ENCODE assay signal across 8 cellular contexts in the genomic region with DNA sequence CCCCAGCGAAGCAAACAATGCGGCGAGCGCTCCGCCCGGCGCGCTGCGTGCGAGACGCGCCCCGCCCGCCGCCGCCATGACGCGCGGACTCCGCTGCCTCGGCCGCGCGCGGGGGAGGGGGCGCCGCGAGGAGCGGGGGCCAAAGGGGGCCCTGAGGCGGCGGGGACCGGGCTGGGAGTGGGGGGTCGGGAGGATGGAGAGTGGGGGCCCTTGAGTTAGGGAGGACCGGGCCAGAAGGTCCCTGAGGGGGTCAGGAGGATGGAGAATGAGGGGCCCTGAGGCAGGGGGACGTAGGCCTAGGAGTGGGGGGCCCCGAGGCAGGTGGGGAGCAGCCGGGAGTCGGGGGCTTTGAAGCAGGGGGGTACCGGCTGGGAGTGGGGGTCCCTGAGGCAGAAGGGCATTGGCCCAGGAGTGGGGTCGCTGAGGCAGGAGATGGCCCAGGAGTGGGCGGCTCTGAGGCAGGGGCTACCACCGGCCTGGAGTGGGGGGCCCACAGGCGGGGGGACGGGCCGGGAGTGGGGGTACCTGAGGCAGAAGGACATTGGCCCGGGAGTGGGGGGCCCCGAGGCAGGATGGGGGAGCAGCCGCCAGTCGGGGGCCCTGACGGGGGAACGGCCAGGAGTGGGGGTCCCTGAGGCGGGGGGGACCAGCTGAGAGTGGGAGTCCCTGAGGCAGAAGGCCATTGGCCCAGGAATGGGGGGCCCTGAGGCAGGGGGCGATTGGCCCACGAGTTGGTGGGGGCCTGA. TPM values are rescaled to one million over a fixed set of nuclear protein-coding genes. Genes with fewer than 3 reads are reported as not detected.
DNase-seq lines count a peak whose midpoint lies in the region; ATAC-seq and TF ChIP-seq lines count a peak whose summit lies in the region.

BRD1 (minus strand) TSS at position 21 of the 746 bp plus-strand sequence. CDS start 3,556 bp downstream, outside the sequence.

- H3K4me3 ChIP-seq in mesodermal cell (ENCODE audit: extremely low read depth, insufficient read depth, low read length, poor library complexity, severe bottlenecking) = peak within 1 kb of the TSS; percentile 84

- CTCF ChIA-PET in activated CD8-positive, alpha-beta memory T cell treated with anti-CD3 and anti-CD28 coated beads, Interleukin-2, amount 10 ng/mL, durations not matched to agents 7 days and 5 days (lab: Charles Lee) = interaction anchor here (1.6 kb wide), 1 partner anchor 10 kb away, joined by 4 read pairs; no protein-coding TSS in a partner anchor

- TF ChIP-seq CTCF in endothelial cell (IDR thresholded peaks at IDR 0.05; ENCODE audit: unreplicated experiment) = no peak

- H3K27ac ChIP-seq in mesodermal cell (ENCODE audit: low read depth, low read length, severe bottlenecking) = peak within 1 kb of the TSS; percentile 66

- H3K9me3 ChIP-seq in mesodermal cell (ENCODE audit: control insufficient read depth, low read length) = peaks cover 11% of the 10 kb centered on the region

- peak; percentile 58 for DNase-seq in ACHN
- DNase-seq in NCI-H460 (ENCODE audit: extremely low read depth, low read depth) = peak; percentile 38
- peak; percentile 63 for DNase-seq in activated CD8-positive, alpha-beta memory T cell treated with anti-CD3 and anti-CD28 coated beads, Interleukin-2, amount 10 ng/mL, durations not matched to agents 7 days and 5 days
- peak; percentile 62 for DNase-seq in endothelial cell (ENCODE audit: low spot score)
- DNase-seq in stimulated activated naive B cell treated with anti-CD40 and anti-IgM and Interleukin-4, amounts not matched to agents 10 μg/mL and 1 μg/mL and 100 μg/mL, for 72 hours = peak; percentile 40

- peaks cover 40% of the 10 kb centered on the region for H3K4me1 Mint-ChIP-seq in activated CD8-positive, alpha-beta memory T cell treated with anti-CD3 and anti-CD28 coated beads, Interleukin-2, amount 10 ng/mL, durations not matched to agents 7 days and 5 days
- peaks cover 29% of the 10 kb centered on the region for H3K4me1 Mint-ChIP-seq in endothelial cell (ENCODE audit: unreplicated experiment)
- peaks cover 38 to 52% of the 10 kb centered on the region in 2 donors for H3K4me1 Mint-ChIP-seq in stimulated activated naive B cell treated with anti-CD40 and anti-IgM and Interleukin-4, amounts not matched to agents 10 μg/mL and 1 μg/mL and 100 μg/mL, for 72 hours

- H3K4me1 ChIP-seq in mesodermal cell (ENCODE audit: control insufficient read depth, insufficient read depth, low read length, poor library complexity, severe bottlenecking) = peaks cover 7% of the 10 kb centered on the region

- H3K9me3 Mint-ChIP-seq in activated CD8-positive, alpha-beta memory T cell treated with anti-CD3 and anti-CD28 coated beads, Interleukin-2, amount 10 ng/mL, durations not matched to agents 7 days and 5 days (ENCODE audit: low read depth) = no peaks in the 10 kb centered on the region
- H3K9me3 Mint-ChIP-seq in endothelial cell (ENCODE audit: unreplicated experiment) = no peaks in the 10 kb centered on the region
- H3K9me3 Mint-ChIP-seq in stimulated activated naive B cell treated with anti-CD40 and anti-IgM and Interleukin-4, amounts not matched to agents 10 μg/mL and 1 μg/mL and 100 μg/mL, for 72 hours = peaks cover 0 to 1% of the 10 kb centered on the region in 2 donors

- in situ Hi-C loops in ACHN (cut with HindIII; ENCODE audit: low pct_ligation_motif_present, low pct_unique_long_range_greater_than_20kb, low sequenced_read_pairs) = no loop called here

- WGBS in mesodermal cell (ENCODE audit: insufficient coverage in 2 of 2), 2 experiments = 0 to 23% methylated on average over 5 to 14 of the region's 54 CpGs

- H3K36me3 Mint-ChIP-seq in activated CD8-positive, alpha-beta memory T cell treated with anti-CD3 and anti-CD28 coated beads, Interleukin-2, amount 10 ng/mL, durations not matched to agents 7 days and 5 days = peaks cover 15% of the 10 kb centered on the region
- peaks cover 14% of the 10 kb centered on the region for H3K36me3 Mint-ChIP-seq in endothelial cell (ENCODE audit: low read depth, unreplicated experiment)
- peaks cover 18 to 25% of the 10 kb centered on the region in 2 donors for H3K36me3 Mint-ChIP-seq in stimulated activated naive B cell treated with anti-CD40 and anti-IgM and Interleukin-4, amounts not matched to agents 10 μg/mL and 1 μg/mL and 100 μg/mL, for 72 hours

- H3K27ac Mint-ChIP-seq in activated CD8-positive, alpha-beta memory T cell treated with anti-CD3 and anti-CD28 coated beads, Interleukin-2, amount 10 ng/mL, durations not matched to agents 7 days and 5 days = peak within 1 kb of the TSS; percentile 96
- no peak within 1 kb of the TSS for H3K27ac Mint-ChIP-seq in endothelial cell (ENCODE audit: unreplicated experiment)
- H3K27ac Mint-ChIP-seq in stimulated activated naive B cell treated with anti-CD40 and anti-IgM and Interleukin-4, amounts not matched to agents 10 μg/mL and 1 μg/mL and 100 μg/mL, for 72 hours = peak within 1 kb of the TSS; percentile 87

- ATAC-seq in GM18511 (IDR thresholded peaks at IDR 0.05; ENCODE audit: unreplicated experiment) (peak; percentile 52), HG03175 (IDR thresholded peaks at IDR 0.05; ENCODE audit: unreplicated experiment) (no peak)
- ATAC-seq in activated CD8-positive, alpha-beta memory T cell treated with anti-CD3 and anti-CD28 coated beads, Interleukin-2, amount 10 ng/mL, durations not matched to agents 7 days and 5 days = peak; percentile 71
- peak; percentile 76 to 86 for ATAC-seq in stimulated activated naive B cell treated with anti-CD40 and anti-IgM and Interleukin-4, amounts not matched to agents 10 μg/mL and 1 μg/mL and 100 μg/mL, for 72 hours (replicated peaks)

- peak within 1 kb of the TSS; percentile 87 for H3K4me3 Mint-ChIP-seq in activated CD8-positive, alpha-beta memory T cell treated with anti-CD3 and anti-CD28 coated beads, Interleukin-2, amount 10 ng/mL, durations not matched to agents 7 days and 5 days
- peak within 1 kb of the TSS; percentile 91 for H3K4me3 Mint-ChIP-seq in endothelial cell (ENCODE audit: unreplicated experiment)
- H3K4me3 Mint-ChIP-seq in stimulated activated naive B cell treated with anti-CD40 and anti-IgM and Interleukin-4, amounts not matched to agents 10 μg/mL and 1 μg/mL and 100 μg/mL, for 72 hours = peak within 1 kb of the TSS; percentile 89 to 90

- peaks cover 27% of the 10 kb centered on the region for H3K36me3 ChIP-seq in mesodermal cell (ENCODE audit: control insufficient read depth, insufficient read depth, low read length)

- H3K27me3 Mint-ChIP-seq in activated CD8-positive, alpha-beta memory T cell treated with anti-CD3 and anti-CD28 coated beads, Interleukin-2, amount 10 ng/mL, durations not matched to agents 7 days and 5 days = peaks cover 3% of the 10 kb centered on the region
- peaks cover 5% of the 10 kb centered on the region for H3K27me3 Mint-ChIP-seq in endothelial cell (ENCODE audit: unreplicated experiment)
- peaks cover 0 to 4% of the 10 kb centered on the region in 2 donors for H3K27me3 Mint-ChIP-seq in stimulated activated naive B cell treated with anti-CD40 and anti-IgM and Interleukin-4, amounts not matched to agents 10 μg/mL and 1 μg/mL and 100 μg/mL, for 72 hours

RNA-seq across cellular contexts. Expression of gene BRD1, which starts in this region (rescaled TPM):
- 15.5 and 16.7 TPM in 2 replicates for total RNA-seq in NCI-H460 (2014; rRNA removed; shearing (Covaris generic))
- 26.6 and 32.2 TPM in 2 replicates for polyA plus RNA-seq in NCI-H460 (2014; cell fraction: nucleus; rRNA removed)
- 10 to 100 TPM; 49.9 to 56.6 TPM for total RNA-seq in activated CD8-positive, alpha-beta memory T cell treated with anti-CD3 and anti-CD28 coated beads, Interleukin-2, amount 10 ng/mL, durations not matched to agents 7 days and 5 days
- total RNA-seq in endothelial cell (ENCODE audit: unreplicated experiment) = 40.3 TPM
- 23.8 TPM for polyA plus RNA-seq in mesodermal cell (2013, experiment 1 of 2)
- 22.8 TPM for polyA plus RNA-seq in mesodermal cell (2013, experiment 2 of 2)
